Comparison of ENCODE assay signal across 8 cellular contexts in the genomic region with DNA sequence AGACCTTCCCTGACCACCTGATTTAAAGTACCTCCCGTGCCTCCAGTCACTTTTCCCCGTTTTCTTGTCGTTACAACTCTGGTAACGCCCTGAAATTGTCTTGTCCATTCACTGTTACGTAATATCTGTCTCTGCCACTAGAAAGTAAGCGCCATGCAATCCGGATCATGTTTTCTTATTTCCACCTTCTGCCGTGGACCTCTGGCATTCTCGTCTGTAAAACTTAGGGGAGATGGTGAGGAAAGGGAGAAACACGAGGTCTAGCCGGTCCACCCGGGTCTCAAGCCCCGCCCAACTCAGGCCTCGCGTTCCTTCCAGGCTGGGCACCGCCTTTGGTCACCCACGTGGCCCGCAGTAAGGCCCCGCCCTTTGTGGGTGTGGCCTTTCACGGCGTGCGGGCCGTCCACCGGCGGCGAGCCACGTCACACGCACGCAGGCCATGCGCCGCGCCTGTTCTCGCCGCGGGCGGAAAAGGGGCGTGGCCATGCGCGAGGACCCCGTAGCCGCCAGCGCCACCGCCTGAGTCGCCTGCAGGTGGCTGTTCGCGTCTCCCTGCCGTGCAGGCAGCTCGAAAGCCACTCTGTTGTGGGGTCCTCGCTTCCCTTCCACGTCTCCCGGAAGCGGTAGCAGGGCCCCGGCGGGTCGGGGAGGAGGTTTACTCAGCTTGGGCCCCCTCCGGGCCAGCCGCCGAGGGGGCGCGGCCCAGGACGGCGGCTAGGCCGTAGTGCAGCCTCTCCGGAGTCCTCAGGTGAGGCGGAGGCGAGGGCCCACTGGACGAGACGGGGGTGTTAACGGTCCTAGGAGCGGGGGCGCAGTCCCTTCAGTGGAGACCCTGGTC. TPM values are rescaled to one million over a fixed set of nuclear protein-coding genes. Genes with fewer than 3 reads are reported as not detected.
A peak's percentile ranks its signal among the peaks of the same experiment; 100 is the strongest.
DNase-seq lines count a peak whose midpoint lies in the region; ATAC-seq and TF ChIP-seq lines count a peak whose summit lies in the region.

Gene GOLGA5, plus strand, starts transcription at position 597 of the 838 bp plus-strand sequence. CDS start 3,133 bp downstream, outside the sequence.

- H3K9me3 ChIP-seq in RWPE2 (ENCODE audit: severe bottlenecking) (peaks cover 7% of the 10 kb centered on the region), fibroblast of lung (ENCODE audit: control insufficient read depth, insufficient read depth, low read depth, low read length) (no peaks in the 10 kb centered on the region)
- peaks cover 0 to 13% (median 0%) of the 10 kb centered on the region in 3 experiments for H3K9me3 ChIP-seq in naive thymus-derived CD4-positive, alpha-beta T cell (ENCODE audit: control insufficient read depth in 2 of 3, low read length in 3 of 3)

- no peaks in the 10 kb centered on the region for H3K27me3 ChIP-seq in RWPE2 (ENCODE audit: insufficient read depth, poor library complexity, severe bottlenecking)
- no peaks in the 10 kb centered on the region for H3K27me3 ChIP-seq in fibroblast of lung (ENCODE audit: control insufficient read depth, insufficient read depth, low read length)
- no peaks in the 10 kb centered on the region for H3K27me3 ChIP-seq in naive thymus-derived CD4-positive, alpha-beta T cell (ENCODE audit: control insufficient read depth in 2 of 2, insufficient read depth in 2 of 2, low read length in 2 of 2)

- TF ChIP-seq CTCF in RWPE2 (IDR thresholded peaks at IDR 0.05; ENCODE audit: poor library complexity, severe bottlenecking) = no peak
- TF ChIP-seq CTCF in fibroblast of lung (conservative IDR thresholded peaks at IDR 0.05 in 1 of 2, IDR thresholded peaks at IDR 0.05 in 1 of 2; ENCODE audit: low read depth in 1 of 2, low read length in 2 of 2) = no peak

- H3K79me2 ChIP-seq in fibroblast of lung (ENCODE audit: control insufficient read depth, insufficient read depth, low read length) = peaks cover 38% of the 10 kb centered on the region

- intact Hi-C loops in activated T-helper 2 cell treated with anti-CD3 and anti-CD28 coated beads, Interferon-gamma antibody, Interleukin-2, Interleukin-4, amounts not matched to agents 10 μg/mL and 5 μg/mL and 100 μg/mL, durations not matched to agents 14 hours and 24 hours and 36 hours (cut with micrococcal nuclease) = no loop called here
- intact Hi-C loops in naive thymus-derived CD4-positive, alpha-beta T cell (cut with micrococcal nuclease) = loop anchor here (1.0 to 5.0 kb wide), 14 partner anchors 46 to 1733 kb away; partner anchors contain the start of genes ATXN3 (in 2 of the 2), BTBD7 (in 2 of the 2), CPSF2 (in 2 of the 2) and LYSET (in 2 of the 2)

- peaks cover 7% of the 10 kb centered on the region for H3K27me3 Mint-ChIP-seq in activated T-helper 2 cell treated with anti-CD3 and anti-CD28 coated beads, Interferon-gamma antibody, Interleukin-2, Interleukin-4, amounts not matched to agents 10 μg/mL and 5 μg/mL and 100 μg/mL, durations not matched to agents 14 hours and 24 hours and 36 hours (ENCODE audit: low read depth)
- H3K27me3 Mint-ChIP-seq in naive thymus-derived CD4-positive, alpha-beta T cell = peaks cover 0 to 9% (median 0%) of the 10 kb centered on the region in 5 donors
- H3K27me3 Mint-ChIP-seq in stimulated activated naive B cell treated with anti-CD40 and anti-IgM and Interleukin-4, amounts not matched to agents 10 μg/mL and 1 μg/mL and 100 μg/mL, for 72 hours = no peaks in the 10 kb centered on the region

- H3K4me1 ChIP-seq in RWPE2 (ENCODE audit: insufficient read depth, poor library complexity, severe bottlenecking) (peaks cover 15% of the 10 kb centered on the region), fibroblast of lung (ENCODE audit: control insufficient read depth, extremely low read depth, insufficient read depth, low read length) (peaks cover 5% of the 10 kb centered on the region)
- peaks cover 15 to 20% of the 10 kb centered on the region in 2 donors for H3K4me1 ChIP-seq in naive thymus-derived CD4-positive, alpha-beta T cell (ENCODE audit: control insufficient read depth in 2 of 2, insufficient read depth in 2 of 2, low read length in 2 of 2)

- peak within 1 kb of the TSS; percentile 95 for H3K27ac Mint-ChIP-seq in activated T-helper 2 cell treated with anti-CD3 and anti-CD28 coated beads, Interferon-gamma antibody, Interleukin-2, Interleukin-4, amounts not matched to agents 10 μg/mL and 5 μg/mL and 100 μg/mL, durations not matched to agents 14 hours and 24 hours and 36 hours
- peak within 1 kb of the TSS; percentile 78 to 98 (median 95) for H3K27ac Mint-ChIP-seq in naive thymus-derived CD4-positive, alpha-beta T cell
- peak within 1 kb of the TSS; percentile 97 for H3K27ac Mint-ChIP-seq in stimulated activated naive B cell treated with anti-CD40 and anti-IgM and Interleukin-4, amounts not matched to agents 10 μg/mL and 1 μg/mL and 100 μg/mL, for 72 hours

- H4K20me1 ChIP-seq in fibroblast of lung (ENCODE audit: control insufficient read depth, extremely low read depth, insufficient read depth, low read length) = no peaks in the 10 kb centered on the region

- peak within 1 kb of the TSS; percentile 96 for H3K9ac ChIP-seq in fibroblast of lung (ENCODE audit: insufficient read depth, low read length)

- H3K4me3 Mint-ChIP-seq in activated T-helper 2 cell treated with anti-CD3 and anti-CD28 coated beads, Interferon-gamma antibody, Interleukin-2, Interleukin-4, amounts not matched to agents 10 μg/mL and 5 μg/mL and 100 μg/mL, durations not matched to agents 14 hours and 24 hours and 36 hours (ENCODE audit: low read depth) = peak within 1 kb of the TSS; percentile 94
- H3K4me3 Mint-ChIP-seq in naive thymus-derived CD4-positive, alpha-beta T cell = peak within 1 kb of the TSS; percentile 78 to 96 (median 92)
- H3K4me3 Mint-ChIP-seq in stimulated activated naive B cell treated with anti-CD40 and anti-IgM and Interleukin-4, amounts not matched to agents 10 μg/mL and 1 μg/mL and 100 μg/mL, for 72 hours = peak within 1 kb of the TSS; percentile 97 to 100

- POLR2A ChIA-PET in naive thymus-derived CD4-positive, alpha-beta T cell (lab: Charles Lee) = interaction anchor here (0.6 to 2.5 kb wide), 6 partner anchors 44 to 1504 kb away, joined by 3 to 9 read pairs (median 4); partner anchors contain the start of genes CPSF2, LGMN, NDUFB1 and TRIP11

- H3K4me2 ChIP-seq in fibroblast of lung (ENCODE audit: extremely low read depth, insufficient read depth, low read length) = peak within 1 kb of the TSS; percentile 84

- peaks cover 36% of the 10 kb centered on the region for H3K36me3 Mint-ChIP-seq in activated T-helper 2 cell treated with anti-CD3 and anti-CD28 coated beads, Interferon-gamma antibody, Interleukin-2, Interleukin-4, amounts not matched to agents 10 μg/mL and 5 μg/mL and 100 μg/mL, durations not matched to agents 14 hours and 24 hours and 36 hours (ENCODE audit: low read depth)
- peaks cover 4 to 23% (median 19%) of the 10 kb centered on the region in 5 donors for H3K36me3 Mint-ChIP-seq in naive thymus-derived CD4-positive, alpha-beta T cell
- H3K36me3 Mint-ChIP-seq in stimulated activated naive B cell treated with anti-CD40 and anti-IgM and Interleukin-4, amounts not matched to agents 10 μg/mL and 1 μg/mL and 100 μg/mL, for 72 hours = peaks cover 20 to 29% of the 10 kb centered on the region in 2 donors

- DNase-seq in EH (ENCODE audit: low read depth) = peak; percentile 97
- DNase-seq in H4 (ENCODE audit: low spot score) = peak; percentile 94
- peak; percentile 95 for DNase-seq in LoVo (ENCODE audit: low spot score)
- peak; percentile 97 for DNase-seq in RWPE2 (ENCODE audit: low spot score)
- peak; percentile 98 for DNase-seq in activated T-helper 2 cell treated with anti-CD3 and anti-CD28 coated beads, Interferon-gamma antibody, Interleukin-2, Interleukin-4, amounts not matched to agents 10 μg/mL and 5 μg/mL and 100 μg/mL, durations not matched to agents 14 hours and 24 hours and 36 hours (ENCODE audit: low spot score)
- peak; percentile 94 to 98 for DNase-seq in fibroblast of lung (ENCODE audit: low read depth in 2 of 2)
- DNase-seq in naive thymus-derived CD4-positive, alpha-beta T cell = peak; percentile 97 to 100 (median 99)
- DNase-seq in stimulated activated naive B cell treated with anti-CD40 and anti-IgM and Interleukin-4, amounts not matched to agents 10 μg/mL and 1 μg/mL and 100 μg/mL, for 72 hours = peak; percentile 100

- peaks cover 28% of the 10 kb centered on the region for H3K9me3 Mint-ChIP-seq in activated T-helper 2 cell treated with anti-CD3 and anti-CD28 coated beads, Interferon-gamma antibody, Interleukin-2, Interleukin-4, amounts not matched to agents 10 μg/mL and 5 μg/mL and 100 μg/mL, durations not matched to agents 14 hours and 24 hours and 36 hours
- peaks cover 6 to 29% (median 18%) of the 10 kb centered on the region in 11 donors for H3K9me3 Mint-ChIP-seq in naive thymus-derived CD4-positive, alpha-beta T cell
- H3K9me3 Mint-ChIP-seq in stimulated activated naive B cell treated with anti-CD40 and anti-IgM and Interleukin-4, amounts not matched to agents 10 μg/mL and 1 μg/mL and 100 μg/mL, for 72 hours = peaks cover 22 to 26% of the 10 kb centered on the region in 2 donors

- peaks cover 24% of the 10 kb centered on the region for H3K4me1 Mint-ChIP-seq in activated T-helper 2 cell treated with anti-CD3 and anti-CD28 coated beads, Interferon-gamma antibody, Interleukin-2, Interleukin-4, amounts not matched to agents 10 μg/mL and 5 μg/mL and 100 μg/mL, durations not matched to agents 14 hours and 24 hours and 36 hours (ENCODE audit: low read depth)
- H3K4me1 Mint-ChIP-seq in naive thymus-derived CD4-positive, alpha-beta T cell = peaks cover 24 to 45% (median 39%) of the 10 kb centered on the region in 7 donors
- peaks cover 14 to 34% of the 10 kb centered on the region in 2 donors for H3K4me1 Mint-ChIP-seq in stimulated activated naive B cell treated with anti-CD40 and anti-IgM and Interleukin-4, amounts not matched to agents 10 μg/mL and 1 μg/mL and 100 μg/mL, for 72 hours

- H3K36me3 ChIP-seq in RWPE2 (ENCODE audit: low read depth) = peaks cover 19% of the 10 kb centered on the region
- peaks cover 5% of the 10 kb centered on the region for H3K36me3 ChIP-seq in fibroblast of lung (ENCODE audit: control insufficient read depth, insufficient read depth, low read length)
- H3K36me3 ChIP-seq in naive thymus-derived CD4-positive, alpha-beta T cell (ENCODE audit: control insufficient read depth in 2 of 3, insufficient read depth in 3 of 3, low read length in 3 of 3) = peaks cover 0 to 17% (median 5%) of the 10 kb centered on the region in 3 experiments

- peak within 1 kb of the TSS; percentile 64 for H3K4me3 ChIP-seq in RWPE2 (ENCODE audit: severe bottlenecking)
- peak within 1 kb of the TSS; percentile 83 to 100 (median 98) for H3K4me3 ChIP-seq in fibroblast of lung (replicated peaks in 1 of 4; ENCODE audit: control extremely low read depth in 1 of 4, insufficient read depth in 1 of 4, low read depth in 3 of 4, low read length in 4 of 4)
- H3K4me3 ChIP-seq in naive thymus-derived CD4-positive, alpha-beta T cell (ENCODE audit: low read length) = peak within 1 kb of the TSS; percentile 98

- H3K27ac ChIP-seq in RWPE2 (ENCODE audit: poor library complexity, severe bottlenecking) (peak within 1 kb of the TSS; percentile 54), fibroblast of lung (ENCODE audit: insufficient read depth, low read length) (peak within 1 kb of the TSS; percentile 99)
- H3K27ac ChIP-seq in naive thymus-derived CD4-positive, alpha-beta T cell (ENCODE audit: low read depth, low read length) = peak within 1 kb of the TSS; percentile 91

- peak within 1 kb of the TSS; percentile 65 for H2AFZ ChIP-seq in fibroblast of lung (ENCODE audit: low read length)

- peak; percentile 89 for ATAC-seq in RWPE2 (ENCODE audit: low read depth)
- ATAC-seq in naive thymus-derived CD4-positive, alpha-beta T cell = peak; percentile 97
- peak; percentile 96 to 97 for ATAC-seq in stimulated activated naive B cell treated with anti-CD40 and anti-IgM and Interleukin-4, amounts not matched to agents 10 μg/mL and 1 μg/mL and 100 μg/mL, for 72 hours (replicated peaks)

- CTCF ChIA-PET in naive thymus-derived CD4-positive, alpha-beta T cell (lab: Charles Lee) = no interaction called here

RNA-seq across cellular contexts. Expression of gene GOLGA5, which starts in this region (rescaled TPM):
- 21.9 and 35.4 TPM in 2 replicates for total RNA-seq in H4 (2014; rRNA removed; shearing (Covaris generic))
- total RNA-seq in activated T-helper 2 cell treated with anti-CD3 and anti-CD28 coated beads, Interferon-gamma antibody, Interleukin-2, Interleukin-4, amounts not matched to agents 10 μg/mL and 5 μg/mL and 100 μg/mL, durations not matched to agents 14 hours and 24 hours and 36 hours = 22.5 and 23.4 TPM in 2 replicates
- 46.9 and 47.3 TPM in 2 replicates for total RNA-seq in fibroblast of lung
- polyA plus RNA-seq in fibroblast of lung = 44.8 and 71.1 TPM in 2 replicates
- polyA plus RNA-seq in fibroblast of lung (2012) = 30.6 and 43.5 TPM in 2 replicates
- polyA minus RNA-seq in fibroblast of lung (ENCODE audit: low replicate concordance) = 3.4 and 11.5 TPM in 2 replicates
- 10 to 100 TPM in 4 of 5 experiments, 1 to 10 TPM in 1; 9.7 to 25.8 (median 23.5) TPM for total RNA-seq in naive thymus-derived CD4-positive, alpha-beta T cell
- polyA plus RNA-seq in naive thymus-derived CD4-positive, alpha-beta T cell = 10 to 100 TPM; 17.6 to 27.9 TPM

Comparison
In these comparisons a context has a peak if more than half of its experiments do, and no peak if none do; other contexts are left out.
1. Peak in every context shown above with its lines: DNase-seq, ATAC-seq, H3K4me3 ChIP-seq and H3K27ac ChIP-seq.